25 cellular contexts compared by ENCODE assay signal in genomic region chr7:82229164-82229563, GRCh38.
"Had no signal": no experiment of that assay in that cellular context is flagged by ENCODE, and none has a peak within 500 bp of the region (broad histone marks: within the 10 kb centered on the region; RNA-seq: fewer than 3 reads in every experiment).

No MANE protein-coding gene starts in this region.

- H3K27ac ChIP-seq: hepatocyte, ovary, right lobe of liver, suprapubic skin, transverse colon, upper lobe of right lung, uterus had no signal

- H3K27me3 Mint-ChIP-seq: central memory CD8-positive, alpha-beta T cell; effector memory CD8-positive, alpha-beta T cell; memory B cell; stimulated activated naive B cell treated with anti-CD40 and anti-IgM and Interleukin-4, amounts not matched to agents 10 μg/mL and 1 μg/mL and 100 μg/mL, for 72 hours; stimulated activated naive CD8-positive, alpha-beta T cell treated with anti-CD3 and anti-CD28 coated beads, Interleukin-15, Interleukin-2, amounts not matched to agents 100 ng/mL and 50 ng/mL, for 24 hours had no signal

- H2AFZ ChIP-seq: hepatocyte had no signal

- H3K4me1 ChIP-seq: right lobe of liver, suprapubic skin, transverse colon, upper lobe of right lung, uterus had no signal

- H3K36me3 ChIP-seq: ovary, right lobe of liver, suprapubic skin, transverse colon, upper lobe of right lung, uterus had no signal

- H3K27ac Mint-ChIP-seq: effector memory CD8-positive, alpha-beta T cell; memory B cell; naive thymus-derived CD8-positive, alpha-beta T cell; nephron progenitor cell; stimulated activated naive B cell treated with anti-CD40 and anti-IgM and Interleukin-4, amounts not matched to agents 10 μg/mL and 1 μg/mL and 100 μg/mL, for 72 hours; stimulated activated naive CD8-positive, alpha-beta T cell treated with anti-CD3 and anti-CD28 coated beads, Interleukin-15, Interleukin-2, amounts not matched to agents 100 ng/mL and 50 ng/mL, for 24 hours had no signal

- H3K27me3 ChIP-seq: hepatocyte, ovary, right lobe of liver, suprapubic skin, transverse colon, upper lobe of right lung, uterus had no signal

- H3K9me3 Mint-ChIP-seq: effector memory CD8-positive, alpha-beta T cell; nephron progenitor cell; stimulated activated naive B cell treated with anti-CD40 and anti-IgM and Interleukin-4, amounts not matched to agents 10 μg/mL and 1 μg/mL and 100 μg/mL, for 72 hours; stimulated activated naive CD8-positive, alpha-beta T cell treated with anti-CD3 and anti-CD28 coated beads, Interleukin-15, Interleukin-2, amounts not matched to agents 100 ng/mL and 50 ng/mL, for 24 hours had no signal

- H3K4me3 ChIP-seq: hepatocyte, lung, ovary, right lobe of liver, suprapubic skin, transverse colon, upper lobe of right lung, uterus had no signal

- ATAC-seq: effector memory CD8-positive, alpha-beta T cell; naive thymus-derived CD8-positive, alpha-beta T cell; right lobe of liver; stimulated activated naive B cell treated with anti-CD40 and anti-IgM and Interleukin-4, amounts not matched to agents 10 μg/mL and 1 μg/mL and 100 μg/mL, for 72 hours; upper lobe of right lung had no signal

- DNase-seq: cortex of kidney; effector memory CD8-positive, alpha-beta T cell; head of caudate nucleus; left cardiac atrium; midbrain; naive thymus-derived CD8-positive, alpha-beta T cell; nephron progenitor cell; occipital lobe; ovary; posterior cingulate gyrus; retina; right lobe of liver; small intestine; stimulated activated CD4-positive, alpha-beta T cell treated with anti-CD3 and anti-CD28 coated beads, Interleukin-15, amount 100 ng/mL, for 24 hours; stimulated activated CD4-positive, alpha-beta T cell treated with anti-CD3 and anti-CD28 coated beads, Interleukin-2, amount 100 ng/mL, for 48 hours; stimulated activated naive B cell treated with anti-CD40 and anti-IgM and Interleukin-4, amounts not matched to agents 10 μg/mL and 1 μg/mL and 100 μg/mL, for 72 hours; transverse colon; upper lobe of right lung; uterus had no signal

- H3K9me3 ChIP-seq: ovary, right lobe of liver, suprapubic skin, transverse colon, upper lobe of right lung, uterus had no signal

- H3K4me1 Mint-ChIP-seq: central memory CD8-positive, alpha-beta T cell; memory B cell; naive thymus-derived CD8-positive, alpha-beta T cell; stimulated activated naive B cell treated with anti-CD40 and anti-IgM and Interleukin-4, amounts not matched to agents 10 μg/mL and 1 μg/mL and 100 μg/mL, for 72 hours had no signal

- H3K4me3 Mint-ChIP-seq: central memory CD8-positive, alpha-beta T cell; effector memory CD8-positive, alpha-beta T cell; memory B cell; naive thymus-derived CD8-positive, alpha-beta T cell; nephron progenitor cell; stimulated activated naive B cell treated with anti-CD40 and anti-IgM and Interleukin-4, amounts not matched to agents 10 μg/mL and 1 μg/mL and 100 μg/mL, for 72 hours; stimulated activated naive CD8-positive, alpha-beta T cell treated with anti-CD3 and anti-CD28 coated beads, Interleukin-15, Interleukin-2, amounts not matched to agents 100 ng/mL and 50 ng/mL, for 24 hours had no signal

- H3K36me3 Mint-ChIP-seq: memory B cell; naive thymus-derived CD8-positive, alpha-beta T cell; stimulated activated naive B cell treated with anti-CD40 and anti-IgM and Interleukin-4, amounts not matched to agents 10 μg/mL and 1 μg/mL and 100 μg/mL, for 72 hours had no signal

- H3K4me2 ChIP-seq: hepatocyte had no signal
